24 cellular contexts compared by ENCODE assay signal in genomic region chr7:378041-378420, GRCh38.
DNase-seq lines count a peak whose midpoint lies in the region; ATAC-seq, FAIRE-seq and TF ChIP-seq lines count a peak whose summit lies in the region.
"Had no signal": no experiment of that assay in that cellular context is flagged by ENCODE, and none has a peak within 500 bp of the region (broad histone marks: within the 10 kb centered on the region; RNA-seq: fewer than 3 reads in every experiment).

No MANE protein-coding gene starts in this region.

- intact Hi-C loops in cardiac septum (cut with DNase I): no loop called here
- intact Hi-C loops in left cardiac atrium (cut with DNase I): no loop called here
- intact Hi-C loops in kidney (cut with DNase I): no loop called here
- intact Hi-C loops in upper lobe of right lung (cut with DNase I): no loop called here

- no peak overlapping the region for H3K9ac ChIP-seq in kidney (ENCODE audit: low read length in 2 of 2)
- H3K9ac ChIP-seq: KMS-11, SK-N-SH had no signal

- H3K4me1 ChIP-seq in kidney (ENCODE audit: control insufficient read depth in 1 of 2, insufficient read depth in 1 of 2, low read depth in 1 of 2, low read length in 2 of 2): peaks cover 0 to 6% of the 10 kb centered on the region in 2 donors
- H3K4me1 ChIP-seq in upper lobe of right lung: peaks cover 26% of the 10 kb centered on the region
- H3K4me1 ChIP-seq: psoas muscle had no signal

- H3K27me3 ChIP-seq in upper lobe of right lung: no peaks in the 10 kb centered on the region
- H3K27me3 ChIP-seq: cardiac muscle cell had no signal

- no peak for TF ChIP-seq CTCF in kidney (IDR thresholded peaks at IDR 0.05; ENCODE audit: borderline replicate concordance, extremely low read depth, insufficient read depth)
- no peak for TF ChIP-seq CTCF in upper lobe of right lung (IDR thresholded peaks at IDR 0.05)

- DNase-seq in cardiac septum (ENCODE audit: low spot score) (peak; percentile 69), left cardiac atrium (no peak), kidney (peak; percentile 48), upper lobe of right lung (peak; percentile 36), LoVo (ENCODE audit: low spot score) (no peak)
- DNase-seq in activated CD8-positive, alpha-beta memory T cell treated with anti-CD3 and anti-CD28 coated beads, Interleukin-2, amount 50 U/mL, for 48 hours: peak; percentile 42
- no peak for DNase-seq in activated CD4-positive, alpha-beta T cell treated with anti-CD3 and anti-CD28 coated beads for 1 hour
- DNase-seq: activated gamma-delta T cell treated with Interleukin-2 at 50 U/mL for 16 hours; anterior cingulate cortex; GF-D8; HCEC 1CT; NCI-H146; NCI-H510A treated with DMSO at 0.1 percent for 48 hours; stimulated activated CD4-positive, alpha-beta T cell treated with anti-CD3 and anti-CD28 coated beads, Interleukin-1b, Interleukin-23, amount 100 ng/mL, for 48 hours; T-helper 9 cell had no signal

- no peak for FAIRE-seq in kidney (lab: Jason Lieb, UNC)
- FAIRE-seq: RCC 7860 had no signal

- H3K4me3 ChIP-seq in kidney (ENCODE audit: low read length in 2 of 2) (no peak overlapping the region), upper lobe of right lung (no peak overlapping the region)
- H3K4me3 ChIP-seq: cardiac muscle cell, psoas muscle, skin epidermis had no signal

- H3K9me3 ChIP-seq in kidney (ENCODE audit: control insufficient read depth in 1 of 2, low read length in 2 of 2): peaks cover 0 to 7% of the 10 kb centered on the region in 2 donors
- H3K9me3 ChIP-seq in upper lobe of right lung: no peaks in the 10 kb centered on the region
- H3K9me3 ChIP-seq: neutrophil, psoas muscle, SK-N-SH had no signal

- H3K36me3 ChIP-seq in kidney (ENCODE audit: control insufficient read depth in 1 of 2, insufficient read depth in 2 of 2, low read length in 2 of 2) (no peaks in the 10 kb centered on the region), upper lobe of right lung (no peaks in the 10 kb centered on the region)
- H3K36me3 ChIP-seq: cardiac muscle cell, neutrophil had no signal

- no peak overlapping the region for H3K27ac ChIP-seq in kidney (ENCODE audit: low read depth in 2 of 2, low read length in 2 of 2)
- H3K27ac ChIP-seq in upper lobe of right lung: no peak overlapping the region
- H3K27ac ChIP-seq: cardiac muscle cell, KMS-11, neutrophil, psoas muscle had no signal

- ATAC-seq in left cardiac atrium (no peak), upper lobe of right lung (no peak)
- ATAC-seq: activated CD4-positive, CD25-positive, alpha-beta regulatory T cell treated with anti-CD3 and anti-CD28 coated beads, Interleukin-2, amount 50 U/mL, for 24 hours; left lobe of liver had no signal

Comparison
In these comparisons a context has a peak if more than half of its experiments do, and no peak if none do; other contexts are left out.
1. DNase-seq: peak in cardiac septum (single experiment), activated CD8-positive, alpha-beta memory T cell treated with anti-CD3 and anti-CD28 coated beads, Interleukin-2, amount 50 U/mL, for 48 hours (single experiment), kidney (single experiment) and upper lobe of right lung (single experiment); none in left cardiac atrium (single experiment), activated CD4-positive, alpha-beta T cell treated with anti-CD3 and anti-CD28 coated beads for 1 hour (single experiment) and LoVo (single experiment).